Comparison of ENCODE assay signal across 8 cellular contexts in the genomic region with DNA sequence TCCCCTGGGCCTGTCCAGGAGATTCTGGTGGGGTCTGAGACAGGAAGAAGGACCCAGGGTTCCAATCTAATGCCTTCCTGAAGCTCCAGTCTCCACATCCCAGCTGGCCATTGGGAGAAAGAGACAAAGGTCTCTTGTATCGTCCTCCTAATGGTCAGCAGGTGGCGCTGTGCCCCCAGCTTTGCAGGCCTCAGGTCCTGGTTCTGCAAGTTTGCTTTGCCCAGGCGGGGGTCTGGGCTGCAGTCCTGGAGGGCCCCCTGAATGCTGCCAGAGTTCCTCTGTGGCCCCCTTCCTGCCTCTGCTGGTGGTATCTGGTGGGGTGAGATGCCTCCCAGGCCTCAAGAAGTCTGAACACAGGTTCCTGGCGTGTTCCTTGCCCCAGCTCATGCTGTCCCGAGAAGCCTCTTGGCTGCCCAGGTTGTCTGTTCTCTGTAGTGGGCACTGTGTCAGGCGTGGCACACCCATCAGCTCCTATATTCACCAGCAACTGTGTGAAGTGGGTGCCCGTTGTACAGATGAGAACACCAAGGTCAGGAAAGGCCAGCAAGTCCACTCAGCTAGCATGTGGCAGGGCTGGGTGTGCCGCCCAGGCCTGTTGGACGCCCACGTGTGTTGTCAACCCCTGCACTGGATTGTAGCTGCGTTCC. TPM values are rescaled to one million over a fixed set of nuclear protein-coding genes. Genes with fewer than 3 reads are reported as not detected.
DNase-seq lines count a peak whose midpoint lies in the region; ATAC-seq and TF ChIP-seq lines count a peak whose summit lies in the region.

No MANE protein-coding gene starts in this region.

- H3K9me3 ChIP-seq in MG63 (no peaks in the 10 kb centered on the region), SK-N-MC (ENCODE audit: low read depth, low read length) (no peaks in the 10 kb centered on the region), ascending aorta (no peaks in the 10 kb centered on the region), right cardiac atrium (ENCODE audit: control insufficient read depth, low read length) (no peaks in the 10 kb centered on the region)

- intact Hi-C loops in ascending aorta (cut with DNase I) (no loop called here), right cardiac atrium (cut with DNase I) (no loop called here), sciatic nerve (cut with DNase I) (no loop called here)

- ATAC-seq in right cardiac atrium, result peak; percentile 20 to 62
- peak; percentile 32 for ATAC-seq in sciatic nerve
- ATAC-seq in GM21737 (IDR thresholded peaks at IDR 0.05; ENCODE audit: unreplicated experiment), result no peak
- ATAC-seq in GM21367 (IDR thresholded peaks at IDR 0.05; ENCODE audit: unreplicated experiment), result no peak

- H3K27ac ChIP-seq in SK-N-MC (no peak overlapping the region), ascending aorta (no peak overlapping the region), right cardiac atrium (ENCODE audit: low read length) (no peak overlapping the region)

- H3K4me3 ChIP-seq in MG63 (no peak overlapping the region), SK-N-MC (no peak overlapping the region), ascending aorta (no peak overlapping the region), right cardiac atrium (ENCODE audit: low read length) (no peak overlapping the region)

- no peaks in the 10 kb centered on the region for H3K36me3 ChIP-seq in MG63
- H3K36me3 ChIP-seq in SK-N-MC (ENCODE audit: insufficient read depth, low read length), result no peaks in the 10 kb centered on the region
- H3K36me3 ChIP-seq in ascending aorta, result no peaks in the 10 kb centered on the region

- H3K4me1 ChIP-seq in ascending aorta (no peaks in the 10 kb centered on the region), right cardiac atrium (ENCODE audit: control insufficient read depth, insufficient read depth, low read length) (no peaks in the 10 kb centered on the region)

- 55% methylated on average over 11 of the region's 11 CpGs for WGBS in right cardiac atrium

- peak; percentile 27 to 60 (median 39) for TF ChIP-seq CTCF in ascending aorta (IDR thresholded peaks at IDR 0.05)

- H3K9ac ChIP-seq in SK-N-MC (ENCODE audit: insufficient read length), result no peak overlapping the region

- H3K27me3 ChIP-seq in MG63 (no peaks in the 10 kb centered on the region), ascending aorta (no peaks in the 10 kb centered on the region), right cardiac atrium (ENCODE audit: control insufficient read depth, insufficient read depth) (no peaks in the 10 kb centered on the region)

- peak; percentile 69 for DNase-seq in ELR (ENCODE audit: low read depth)
- DNase-seq in MG63, result peak; percentile 17
- DNase-seq in SK-N-MC (ENCODE audit: low read depth, low spot score), result peak; percentile 39
- DNase-seq in ascending aorta (ENCODE audit: low spot score in 2 of 2), result no peak
- peak; percentile 41 to 75 (median 67) for DNase-seq in right cardiac atrium
- DNase-seq in sciatic nerve (ENCODE audit: low spot score), result no peak

RNA-seq across cellular contexts. Expression of a gene that starts 33.8 kb away (rescaled TPM):
- not detected in 2 replicates for total RNA-seq in MG63 (2014; rRNA removed; shearing (Covaris generic); ENCODE audit: low replicate concordance)
- 3.1 TPM for total RNA-seq in ascending aorta
- 10 to 100 TPM in 1 of 4 donors, 1 to 10 TPM in 3; 5.0 to 10.9 (median 5.9) TPM for total RNA-seq in right cardiac atrium
- 4.0 TPM for polyA plus RNA-seq in right cardiac atrium
- 57.3 TPM for total RNA-seq in sciatic nerve

RNA-seq across cellular contexts. Expression of a gene that starts 52.3 kb away (rescaled TPM):
- total RNA-seq in MG63 (2014; rRNA removed; shearing (Covaris generic); ENCODE audit: low replicate concordance), result 104 and 113 TPM in 2 replicates
- total RNA-seq in ascending aorta (30.4 TPM), right cardiac atrium (10 to 100 TPM; 86.7 to 91.7 (median 89.2) TPM), sciatic nerve (41.5 TPM)
- polyA plus RNA-seq in right cardiac atrium, result 206 TPM

Comparison
In these comparisons a context has a peak if more than half of its experiments do, and no peak if none do; other contexts are left out.
1. DNase-seq: peak in ELR (single experiment), MG63 (single experiment), SK-N-MC (single experiment) and right cardiac atrium (3 of 3); none in ascending aorta (0 of 2) and sciatic nerve (single experiment).
2. ATAC-seq: peak in right cardiac atrium (2 of 2) and sciatic nerve (single experiment); none in GM21737 (single experiment) and GM21367 (single experiment).